Comparison of ENCODE assay signal across 8 cellular contexts in genomic region chr6:73854998-73855718, GRCh38.
DNase-seq lines count a peak whose midpoint lies in the region; ATAC-seq and TF ChIP-seq lines count a peak whose summit lies in the region.

No MANE protein-coding gene starts in this region.

- peak; percentile 37 to 60 (median 52) for TF ChIP-seq CTCF in ascending aorta (IDR thresholded peaks at IDR 0.05)
- peak; percentile 63 for TF ChIP-seq CTCF in thoracic aorta (IDR thresholded peaks at IDR 0.05)

- H3K36me3 ChIP-seq in ascending aorta (no peaks in the 10 kb centered on the region), thoracic aorta (no peaks in the 10 kb centered on the region)

- no peaks in the 10 kb centered on the region for H3K9me3 ChIP-seq in ascending aorta
- H3K9me3 ChIP-seq in thoracic aorta = no peaks in the 10 kb centered on the region

- ATAC-seq in HG03103 (IDR thresholded peaks at IDR 0.05; ENCODE audit: low read depth, unreplicated experiment) = peak; percentile 61
- ATAC-seq in thoracic aorta (ENCODE audit: insufficient number of reproducible peaks, low FRiP score, low read depth) = peak; percentile 47

- intact Hi-C loops in ascending aorta (cut with DNase I) = no loop called here

- H3K4me3 ChIP-seq in ascending aorta = peak overlapping the region; percentile 21 to 41
- H3K4me3 ChIP-seq in thoracic aorta = peak overlapping the region; percentile 24

- H3K27me3 ChIP-seq in ascending aorta (no peaks in the 10 kb centered on the region), thoracic aorta (replicated peaks; ENCODE audit: insufficient read depth) (no peaks in the 10 kb centered on the region)

- H3K4me1 ChIP-seq in ascending aorta (no peaks in the 10 kb centered on the region), thoracic aorta (ENCODE audit: control insufficient read depth in 1 of 2, low read depth in 2 of 2) (no peaks in the 10 kb centered on the region)

- H3K27ac ChIP-seq in ascending aorta (no peak overlapping the region), thoracic aorta (no peak overlapping the region)

- peak; percentile 24 for DNase-seq in stimulated activated CD4-positive, alpha-beta T cell treated with anti-CD3 and anti-CD28 coated beads, Interleukin-4, amount 100 ng/mL, for 24 hours
- no peak for DNase-seq in stimulated activated CD4-positive, alpha-beta T cell treated with anti-CD3 and anti-CD28 coated beads, Interleukin-1b, Interleukin-23, amount 100 ng/mL, for 48 hours
- DNase-seq in NCI-H460 (ENCODE audit: extremely low read depth, low read depth) = peak; percentile 54
- no peak for DNase-seq in ascending aorta (ENCODE audit: low spot score in 2 of 2)
- peak; percentile 30 for DNase-seq in iPS-NIHi11 (ENCODE audit: low spot score)
- no peak for DNase-seq in thoracic aorta (ENCODE audit: low spot score)
- DNase-seq in GM19240 (ENCODE audit: insufficient read length, low spot score) = no peak

Comparison
In these comparisons a context has a peak if more than half of its experiments do, and no peak if none do; other contexts are left out.
1. DNase-seq: peak in stimulated activated CD4-positive, alpha-beta T cell treated with anti-CD3 and anti-CD28 coated beads, Interleukin-4, amount 100 ng/mL, for 24 hours (single experiment), NCI-H460 (single experiment) and iPS-NIHi11 (single experiment); none in stimulated activated CD4-positive, alpha-beta T cell treated with anti-CD3 and anti-CD28 coated beads, Interleukin-1b, Interleukin-23, amount 100 ng/mL, for 48 hours (single experiment), ascending aorta (0 of 2), thoracic aorta (single experiment) and GM19240 (single experiment).